In genomic region chr10:20986049-20986448, GRCh38 we compare ENCODE assay signal across 22 cellular contexts.
DNase-seq lines count a peak whose midpoint lies in the region; ATAC-seq and TF ChIP-seq lines count a peak whose summit lies in the region.
"Had no signal": no experiment of that assay in that cellular context is flagged by ENCODE, and none has a peak within 500 bp of the region (broad histone marks: within the 10 kb centered on the region; RNA-seq: fewer than 3 reads in every experiment).

No MANE protein-coding gene starts in this region.

- H3K9me3 ChIP-seq in body of pancreas, result no peaks in the 10 kb centered on the region
- H3K9me3 ChIP-seq: SJSA1 had no signal

- 28 to 30% methylated on average over 2 of the region's 2 CpGs for WGBS in body of pancreas, 2 donors

- no peak for TF ChIP-seq POLR2A in body of pancreas (IDR thresholded peaks at IDR 0.05)

- DNase-seq in LoVo (ENCODE audit: low spot score) (peak; percentile 13), body of pancreas (peak in 2 of 4 donors; percentile 11 to 53), fibroblast of pulmonary artery (ENCODE audit: low read depth) (peak; percentile 48), mucosa of gallbladder (ENCODE audit: low spot score) (peak; percentile 25), KG1 (lab: John Stamatoyannopoulos, UW) (no peak), ACHN (no peak)
- DNase-seq: CD4-positive, CD25-positive, alpha-beta regulatory T cell; COR-L47; DND-41; H7; NCI-H1105; NCI-H146; NCI-H2081; NCI-H2171; NCI-H446 treated with DMSO at 0.1 percent for 48 hours; NCI-H748 treated with DMSO at 0.1 percent for 48 hours; OCI-M1 had no signal

- no peak for TF ChIP-seq CTCF in body of pancreas (IDR thresholded peaks at IDR 0.05)
- TF ChIP-seq CTCF in fibroblast of pulmonary artery (IDR thresholded peaks at IDR 0.05; ENCODE audit: low read length, missing control alignments), result no peak

- intact Hi-C loops in body of pancreas (cut with DNase I), result no loop called here

- peaks cover 17% of the 10 kb centered on the region for H3K4me1 ChIP-seq in body of pancreas

- H3K4me3 ChIP-seq in body of pancreas (no peak overlapping the region), fibroblast of pulmonary artery (replicated peaks; ENCODE audit: low read depth, low read length) (no peak overlapping the region)
- H3K4me3 ChIP-seq: GM12878, SJSA1 had no signal

- no peaks in the 10 kb centered on the region for H3K36me3 ChIP-seq in body of pancreas (replicated peaks in 1 of 2; ENCODE audit: insufficient read depth in 1 of 2, low read depth in 2 of 2)
- H3K36me3 ChIP-seq: SJSA1 had no signal

- peak; percentile 75 for ATAC-seq in body of pancreas
- no peak for ATAC-seq in GM18520 (IDR thresholded peaks at IDR 0.05; ENCODE audit: unreplicated experiment)
- ATAC-seq: GM12878, Right ventricle myocardium inferior had no signal

- no peaks in the 10 kb centered on the region for H3K27me3 ChIP-seq in body of pancreas
- H3K27me3 ChIP-seq: SJSA1 had no signal

- in situ Hi-C loops in ACHN (cut with HindIII; ENCODE audit: low pct_ligation_motif_present, low pct_unique_long_range_greater_than_20kb, low sequenced_read_pairs), result no loop called here

- H3K27ac ChIP-seq in body of pancreas, result peak overlapping the region in 1 of 4 donors; percentile 12
- H3K27ac ChIP-seq: KMS-11, SJSA1 had no signal

Comparison
In these comparisons a context has a peak if more than half of its experiments do, and no peak if none do; other contexts are left out.
1. DNase-seq: peak in LoVo (single experiment), fibroblast of pulmonary artery (single experiment) and mucosa of gallbladder (single experiment); none in KG1 (single experiment) and ACHN (single experiment).